Comparison of ENCODE assay signal across 9 cellular contexts in genomic region chr22:46731246-46732040, GRCh38. TPM values are rescaled to one million over a fixed set of nuclear protein-coding genes. Genes with fewer than 3 reads are reported as not detected.
DNase-seq lines count a peak whose midpoint lies in the region; ATAC-seq and TF ChIP-seq lines count a peak whose summit lies in the region.
"Had no signal": no experiment of that assay in that cellular context is flagged by ENCODE, and none has a peak within 500 bp of the region (broad histone marks: within the 10 kb centered on the region; RNA-seq: fewer than 3 reads in every experiment).

No MANE protein-coding gene starts in this region.

- peaks cover 26% of the 10 kb centered on the region for H3K4me1 Mint-ChIP-seq in activated CD4-positive, alpha-beta T cell treated with anti-CD3 and anti-CD28 coated beads, Interleukin-2, amount 10 ng/mL, durations not matched to agents 24 days and 14 days
- H3K4me1 Mint-ChIP-seq in activated naive CD8-positive, alpha-beta T cell treated with anti-CD3 and anti-CD28 coated beads for 36 hours, result peaks cover 62% of the 10 kb centered on the region

- no peak for TF ChIP-seq EP300 in transverse colon (IDR thresholded peaks at IDR 0.05; ENCODE audit: low read depth)

- H3K4me3 Mint-ChIP-seq in activated CD4-positive, alpha-beta T cell treated with anti-CD3 and anti-CD28 coated beads, Interleukin-2, amount 10 ng/mL, durations not matched to agents 24 days and 14 days, result no peak overlapping the region
- peak overlapping the region; percentile 56 for H3K4me3 Mint-ChIP-seq in activated naive CD8-positive, alpha-beta T cell treated with anti-CD3 and anti-CD28 coated beads for 36 hours

- no peaks in the 10 kb centered on the region for H3K9me3 Mint-ChIP-seq in activated CD4-positive, alpha-beta T cell treated with anti-CD3 and anti-CD28 coated beads, Interleukin-2, amount 10 ng/mL, durations not matched to agents 24 days and 14 days
- H3K9me3 Mint-ChIP-seq in activated naive CD8-positive, alpha-beta T cell treated with anti-CD3 and anti-CD28 coated beads for 36 hours, result no peaks in the 10 kb centered on the region

- in situ Hi-C loops in transverse colon (cut with MboI; ENCODE audit: low pct_ligation_motif_present in 1 of 4, low pct_unique_long_range_greater_than_20kb in 1 of 4, low sequenced_read_pairs in 3 of 4), result loop anchor here in 1 of 4 donors (25.0 kb wide), 1 partner anchor 169 kb away; no protein-coding TSS in a partner anchor

- 49% methylated on average over 22 of the region's 22 CpGs; no CpG with 5 or more reads in 1 of the 2 donors for WGBS in transverse colon (ENCODE audit: low coverage in 1 of 2), 2 donors

- no peaks in the 10 kb centered on the region for H3K27me3 ChIP-seq in transverse colon
- H3K27me3 ChIP-seq: dorsolateral prefrontal cortex had no signal

- peaks cover 28 to 93% (median 55%) of the 10 kb centered on the region in 4 donors for H3K4me1 ChIP-seq in transverse colon

- H3K36me3 ChIP-seq in transverse colon, result no peaks in the 10 kb centered on the region

- peaks cover 29% of the 10 kb centered on the region for H3K36me3 Mint-ChIP-seq in activated CD4-positive, alpha-beta T cell treated with anti-CD3 and anti-CD28 coated beads, Interleukin-2, amount 10 ng/mL, durations not matched to agents 24 days and 14 days (ENCODE audit: low read depth)
- peaks cover 6% of the 10 kb centered on the region for H3K36me3 Mint-ChIP-seq in activated naive CD8-positive, alpha-beta T cell treated with anti-CD3 and anti-CD28 coated beads for 36 hours

- DNase-seq in activated CD4-positive, alpha-beta T cell treated with anti-CD3 and anti-CD28 coated beads, Interleukin-2, amount 10 ng/mL, durations not matched to agents 24 days and 14 days, result no peak
- DNase-seq in activated CD4-positive, alpha-beta T cell treated with anti-CD3 and anti-CD28 coated beads, Interleukin-2, amount 50 U/mL, for 4 hours, result no peak
- DNase-seq in activated naive CD8-positive, alpha-beta T cell treated with anti-CD3 and anti-CD28 coated beads for 36 hours, result no peak
- peak; percentile 79 to 86 for DNase-seq in left colon
- DNase-seq in transverse colon, result peak; percentile 79
- no peak for DNase-seq in inferior parietal cortex (ENCODE audit: extremely low spot score)

- no peak for TF ChIP-seq CTCF in transverse colon (IDR thresholded peaks at IDR 0.05)

- no peak for TF ChIP-seq POLR2A in transverse colon (IDR thresholded peaks at IDR 0.05)

- H3K9me3 ChIP-seq in transverse colon, result no peaks in the 10 kb centered on the region

- H3K27ac ChIP-seq in transverse colon, result peak overlapping the region; percentile 32 to 68 (median 61)

- H3K27ac Mint-ChIP-seq in activated CD4-positive, alpha-beta T cell treated with anti-CD3 and anti-CD28 coated beads, Interleukin-2, amount 10 ng/mL, durations not matched to agents 24 days and 14 days, result peak overlapping the region; percentile 72
- H3K27ac Mint-ChIP-seq in activated naive CD8-positive, alpha-beta T cell treated with anti-CD3 and anti-CD28 coated beads for 36 hours, result peak overlapping the region; percentile 81

- H3K27me3 Mint-ChIP-seq in activated CD4-positive, alpha-beta T cell treated with anti-CD3 and anti-CD28 coated beads, Interleukin-2, amount 10 ng/mL, durations not matched to agents 24 days and 14 days, result no peaks in the 10 kb centered on the region
- no peaks in the 10 kb centered on the region for H3K27me3 Mint-ChIP-seq in activated naive CD8-positive, alpha-beta T cell treated with anti-CD3 and anti-CD28 coated beads for 36 hours

- ATAC-seq in left colon, result peak; percentile 82
- no peak for ATAC-seq in HG03108 (IDR thresholded peaks at IDR 0.05; ENCODE audit: unreplicated experiment)
- no peak for ATAC-seq in HG02623 (IDR thresholded peaks at IDR 0.05; ENCODE audit: unreplicated experiment)

- H3K4me3 ChIP-seq in transverse colon, result no peak overlapping the region
- H3K4me3 ChIP-seq: dorsolateral prefrontal cortex had no signal

- intact Hi-C loops in activated CD4-positive, alpha-beta T cell treated with anti-CD3 and anti-CD28 coated beads, Interleukin-2, amount 10 ng/mL, durations not matched to agents 24 days and 14 days (cut with micrococcal nuclease), result no loop called here
- intact Hi-C loops in left colon (cut with DNase I, micrococcal nuclease) (no loop called here), transverse colon (cut with DNase I; ENCODE audit: low total_unique reads) (no loop called here)

RNA-seq across cellular contexts. Expression of gene CERK, which starts 6.6 kb away (rescaled TPM):
- 62.8 and 63.2 TPM in 2 replicates for total RNA-seq in activated CD4-positive, alpha-beta T cell treated with anti-CD3 and anti-CD28 coated beads, Interleukin-2, amount 10 ng/mL, durations not matched to agents 24 days and 14 days
- total RNA-seq in activated naive CD8-positive, alpha-beta T cell treated with anti-CD3 and anti-CD28 coated beads for 36 hours, result 10 to 100 TPM; 38.1 to 41.3 TPM
- total RNA-seq in left colon, result 10 to 100 TPM; 35.4 to 39.9 TPM
- 10 to 100 TPM; 13.7 to 72.2 (median 63.5) TPM for total RNA-seq in transverse colon

RNA-seq across cellular contexts. Expression of gene TBC1D22A, which starts 31.0 kb away (rescaled TPM):
- total RNA-seq in activated CD4-positive, alpha-beta T cell treated with anti-CD3 and anti-CD28 coated beads, Interleukin-2, amount 10 ng/mL, durations not matched to agents 24 days and 14 days, result 39.2 and 41.0 TPM in 2 replicates
- 10 to 100 TPM; 42.1 to 42.4 TPM for total RNA-seq in activated naive CD8-positive, alpha-beta T cell treated with anti-CD3 and anti-CD28 coated beads for 36 hours
- total RNA-seq in left colon, result 10 to 100 TPM; 40.7 to 45.2 TPM
- 100 to 1,000 TPM in 1 of 4 donors, 10 to 100 TPM in 3; 31.2 to 111 (median 41.8) TPM for total RNA-seq in transverse colon

Comparison
In these comparisons a context has a peak if more than half of its experiments do, and no peak if none do; other contexts are left out.
1. DNase-seq: peak in left colon (2 of 2) and transverse colon (single experiment); none in activated CD4-positive, alpha-beta T cell treated with anti-CD3 and anti-CD28 coated beads, Interleukin-2, amount 10 ng/mL, durations not matched to agents 24 days and 14 days (single experiment), activated CD4-positive, alpha-beta T cell treated with anti-CD3 and anti-CD28 coated beads, Interleukin-2, amount 50 U/mL, for 4 hours (0 of 2), activated naive CD8-positive, alpha-beta T cell treated with anti-CD3 and anti-CD28 coated beads for 36 hours (single experiment) and inferior parietal cortex (single experiment).